22 cellular contexts compared by ENCODE assay signal in genomic region chr10:14609178-14609577, GRCh38.
"Had no signal": no experiment of that assay in that cellular context is flagged by ENCODE, and none has a peak within 500 bp of the region (broad histone marks: within the 10 kb centered on the region; RNA-seq: fewer than 3 reads in every experiment).

No MANE protein-coding gene starts in this region.

- H3K9me3 Mint-ChIP-seq: central memory CD8-positive, alpha-beta T cell; endodermal cell; neural crest cell had no signal

- DNase-seq: activated CD4-positive, alpha-beta T cell treated with anti-CD3 and anti-CD28 coated beads, Interleukin-2, amount 10 ng/mL, durations not matched to agents 7 days and 5 days; activated CD8-positive, alpha-beta memory T cell treated with anti-CD3 and anti-CD28 coated beads for 24 hours; activated CD8-positive, alpha-beta memory T cell treated with anti-CD3 and anti-CD28 coated beads, Interleukin-2, amount 50 U/mL, for 48 hours; activated effector memory CD4-positive, alpha-beta T cell treated with Interleukin-2 at 50 U/mL for 16 hours; activated naive CD4-positive, alpha-beta T cell treated with anti-CD3 and anti-CD28 coated beads, Interleukin-2, amount 50 U/mL, for 16 hours; activated T-cell treated with anti-CD3 and anti-CD28 coated beads, Interleukin-2, amount 50 U/mL, for 48 hours; colonic mucosa; endodermal cell; foreskin melanocyte; ovary; right cardiac atrium; stimulated activated CD4-positive, alpha-beta T cell treated with anti-CD3 and anti-CD28 coated beads, Interleukin-4, amount 100 ng/mL, for 4 hours had no signal

- H3K4me3 ChIP-seq: colonic mucosa, lung, ovary, psoas muscle, smooth muscle cell, tibial artery had no signal

- H3K4me3 Mint-ChIP-seq: activated CD4-positive, alpha-beta T cell treated with anti-CD3 and anti-CD28 coated beads, Interleukin-2, amount 10 ng/mL, durations not matched to agents 7 days and 5 days; central memory CD8-positive, alpha-beta T cell; endodermal cell; neural crest cell; T-helper 1 cell treated with Interleukin-12 subunit alpha and Interleukin-12 subunit beta and Interleukin-4 antibody, amounts not matched to agents 30 μg/mL and 1 μg/mL, for 36 hours had no signal

- H3K4me1 ChIP-seq: colonic mucosa had no signal

- H3K27ac Mint-ChIP-seq: activated CD4-positive, alpha-beta T cell treated with anti-CD3 and anti-CD28 coated beads, Interleukin-2, amount 10 ng/mL, durations not matched to agents 7 days and 5 days; endodermal cell; T-helper 1 cell treated with Interleukin-12 subunit alpha and Interleukin-12 subunit beta and Interleukin-4 antibody, amounts not matched to agents 30 μg/mL and 1 μg/mL, for 36 hours had no signal

- H3K27ac ChIP-seq: colonic mucosa, ovary, psoas muscle, tibial artery had no signal

- ATAC-seq: activated CD4-positive, CD25-positive, alpha-beta regulatory T cell treated with anti-CD3 and anti-CD28 coated beads, Interleukin-2, amount 50 U/mL, for 24 hours; psoas muscle; right cardiac atrium had no signal

- H3K36me3 ChIP-seq: colonic mucosa, ovary, tibial artery had no signal

- H3K4me2 ChIP-seq: smooth muscle cell had no signal

- H3K27me3 Mint-ChIP-seq: activated CD4-positive, alpha-beta T cell treated with anti-CD3 and anti-CD28 coated beads, Interleukin-2, amount 10 ng/mL, durations not matched to agents 7 days and 5 days; central memory CD8-positive, alpha-beta T cell; stimulated activated naive B cell treated with anti-CD40 and anti-IgM and Interleukin-4, amounts not matched to agents 10 μg/mL and 1 μg/mL and 100 μg/mL, for 72 hours had no signal

- FAIRE-seq: keratinocyte had no signal

- H3K27me3 ChIP-seq: colonic mucosa, ovary, tibial artery had no signal

- H3K9me3 ChIP-seq: colonic mucosa, ovary, psoas muscle, tibial artery had no signal
